14 cellular contexts compared by ENCODE assay signal in genomic region chr12:110829308-110829707, GRCh38. TPM values are rescaled to one million over a fixed set of nuclear protein-coding genes. Genes with fewer than 3 reads are reported as not detected.
DNase-seq lines count a peak whose midpoint lies in the region; ATAC-seq and TF ChIP-seq lines count a peak whose summit lies in the region.
"Had no signal": no experiment of that assay in that cellular context is flagged by ENCODE, and none has a peak within 500 bp of the region (broad histone marks: within the 10 kb centered on the region; RNA-seq: fewer than 3 reads in every experiment).

No MANE protein-coding gene starts in this region.

- H3K4me3 ChIP-seq in left ventricle myocardium inferior (no peak overlapping the region), right atrium auricular region (no peak overlapping the region), BE2C (ENCODE audit: low read depth, low read length) (no peak overlapping the region)

- H3K4me1 ChIP-seq in left ventricle myocardium inferior (peaks cover 8% of the 10 kb centered on the region), right atrium auricular region (no peaks in the 10 kb centered on the region), BE2C (no peaks in the 10 kb centered on the region)
- H3K4me1 ChIP-seq: Caco-2 had no signal

- H3K27me3 Mint-ChIP-seq in neural crest cell (ENCODE audit: low read depth): peaks cover 8% of the 10 kb centered on the region

- H3K4me1 Mint-ChIP-seq in neural crest cell: peaks cover 6% of the 10 kb centered on the region

- H3K9me3 ChIP-seq in left ventricle myocardium inferior (replicated peaks): no peaks in the 10 kb centered on the region
- H3K9me3 ChIP-seq in right atrium auricular region: no peaks in the 10 kb centered on the region
- no peaks in the 10 kb centered on the region for H3K9me3 ChIP-seq in BE2C
- H3K9me3 ChIP-seq: Caco-2 had no signal

- no peaks in the 10 kb centered on the region for H3K36me3 ChIP-seq in left ventricle myocardium inferior
- no peaks in the 10 kb centered on the region for H3K36me3 ChIP-seq in right atrium auricular region
- H3K36me3 ChIP-seq in BE2C: no peaks in the 10 kb centered on the region

- H3K27ac ChIP-seq in left ventricle myocardium inferior (replicated peaks) (peak overlapping the region; percentile 19), right atrium auricular region (no peak overlapping the region)
- H3K27ac ChIP-seq: C4-2B, HL-60 had no signal

- H3K4me3 Mint-ChIP-seq in neural crest cell: no peak overlapping the region
- H3K4me3 Mint-ChIP-seq: CD4-positive, alpha-beta T cell; H9 had no signal

- TF ChIP-seq CTCF in left ventricle myocardium inferior (IDR thresholded peaks at IDR 0.05; ENCODE audit: borderline replicate concordance) (no peak), right atrium auricular region (IDR thresholded peaks at IDR 0.05) (no peak), neural crest cell (conservative IDR thresholded peaks at IDR 0.05) (no peak), BE2C (IDR thresholded peaks at IDR 0.05; ENCODE audit: low read depth, low read length) (no peak)

- intact Hi-C loops in left ventricle myocardium inferior (cut with micrococcal nuclease): no loop called here

- DNase-seq in left ventricle myocardium inferior (no peak), right atrium auricular region (ENCODE audit: low spot score) (no peak), NCI-H82 treated with DMSO at 0.1 percent for 48 hours (lab: John Stamatoyannopoulos, UW; ENCODE audit: unreplicated experiment) (peak; percentile 68), neural crest cell (ENCODE audit: low read depth, low spot score) (no peak), BE2C (no peak)
- DNase-seq: ACHN; Caco-2; CD4-positive, alpha-beta T cell; H9 had no signal

- H3K27ac Mint-ChIP-seq in neural crest cell (ENCODE audit: unreplicated experiment): peak overlapping the region; percentile 12
- H3K27ac Mint-ChIP-seq: CD4-positive, alpha-beta T cell; H9 had no signal

- ATAC-seq in HG02840 (IDR thresholded peaks at IDR 0.05; ENCODE audit: low FRiP score, unreplicated experiment): no peak

- no peaks in the 10 kb centered on the region for H3K9me3 Mint-ChIP-seq in neural crest cell
- H3K9me3 Mint-ChIP-seq: CD4-positive, alpha-beta T cell; H9 had no signal

- no peaks in the 10 kb centered on the region for H3K36me3 Mint-ChIP-seq in neural crest cell (ENCODE audit: low read depth)

- H3K27me3 ChIP-seq in left ventricle myocardium inferior (ENCODE audit: low read depth): no peaks in the 10 kb centered on the region
- no peaks in the 10 kb centered on the region for H3K27me3 ChIP-seq in right atrium auricular region
- H3K27me3 ChIP-seq in BE2C: no peaks in the 10 kb centered on the region

RNA-seq across cellular contexts. Expression of gene CCDC63, which starts 17.5 kb away (rescaled TPM):
- total RNA-seq in left ventricle myocardium inferior: not detected
- not detected for total RNA-seq in right atrium auricular region
- total RNA-seq in neural crest cell: not detected in 2 replicates
- polyA plus RNA-seq in BE2C (2012; ENCODE audit: insufficient read depth, insufficient read length, low read depth): 0.62 TPM
- total RNA-seq: Caco-2; CD4-positive, alpha-beta T cell; HT1080 had no signal
- polyA plus RNA-seq: BJ had no signal
